Comparison of ENCODE assay signal across 1 cellular context in the genomic region with DNA sequence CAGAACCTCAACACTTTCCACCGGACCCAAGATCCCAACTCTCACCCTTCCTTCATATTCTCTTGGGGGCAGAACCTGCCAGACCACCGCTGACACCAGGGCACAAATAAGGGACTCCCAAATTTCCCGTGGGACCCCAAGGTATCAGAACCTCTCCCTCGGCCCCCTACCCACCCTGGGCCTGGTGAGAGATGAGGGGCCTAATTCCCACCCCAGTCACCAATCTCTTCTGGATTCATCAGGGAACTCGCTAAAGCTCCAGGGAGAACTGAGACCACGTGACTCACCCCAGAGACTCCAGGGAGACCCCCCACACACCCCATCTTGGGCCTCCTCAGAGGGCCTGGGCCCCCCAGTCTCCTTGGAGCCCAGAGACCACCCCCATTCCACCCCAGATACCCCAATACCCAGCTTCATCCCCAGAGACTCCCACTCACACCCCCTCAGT.
TF ChIP-seq lines count a peak whose summit lies in the region.

No MANE protein-coding gene starts in this region.

TF ChIP-seq in endothelial cell of umbilical vein, 7 proteins besides CTCF, POLR2A, EP300 and RAD21:
- no peak for TF ChIP-seq EZH2 (IDR thresholded peaks at IDR 0.05; ENCODE audit: borderline replicate concordance, low read depth, low read length, severe bottlenecking)
- TF ChIP-seq GATA2 (IDR thresholded peaks at IDR 0.05; ENCODE audit: insufficient read depth, insufficient read length, low read depth, low read length) = no peak
- TF ChIP-seq JUN (IDR thresholded peaks at IDR 0.05; ENCODE audit: borderline replicate concordance, insufficient read depth, insufficient read length, low read depth) = no peak
- TF ChIP-seq MYC (IDR thresholded peaks at IDR 0.05; ENCODE audit: low read depth, low read length) = no peak
- TF ChIP-seq, protein P1, sequence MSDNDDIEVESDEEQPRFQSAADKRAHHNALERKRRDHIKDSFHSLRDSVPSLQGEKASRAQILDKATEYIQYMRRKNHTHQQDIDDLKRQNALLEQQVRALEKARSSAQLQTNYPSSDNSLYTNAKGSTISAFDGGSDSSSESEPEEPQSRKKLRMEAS (IDR thresholded peaks at IDR 0.05; ENCODE audit: insufficient read depth, insufficient read length) = no peak
- TF ChIP-seq POLR2AphosphoS5 (IDR thresholded peaks at IDR 0.05; ENCODE audit: insufficient read depth, low read depth, low read length) = no peak
- TF ChIP-seq FOS (IDR thresholded peaks at IDR 0.05; ENCODE audit: borderline replicate concordance, insufficient read depth, low read length) = no peak
